In genomic region chr17:79796570-79797491, GRCh38 we compare ENCODE assay signal across 8 cellular contexts. TPM values are rescaled to one million over a fixed set of nuclear protein-coding genes. Genes with fewer than 3 reads are reported as not detected.
DNase-seq lines count a peak whose midpoint lies in the region; ATAC-seq and TF ChIP-seq lines count a peak whose summit lies in the region.

Gene CBX8, minus strand, starts transcription at chr17:79797077. Its CDS starts 79 bp downstream, at chr17:79796998.

- H3K4me3 ChIP-seq in GM12875 (ENCODE audit: low read depth, low read length), result peak within 1 kb of the TSS; percentile 63
- H3K4me3 ChIP-seq in adrenal gland, result peak within 1 kb of the TSS; percentile 39 to 73 (median 52)
- H3K4me3 ChIP-seq in heart right ventricle, result peak within 1 kb of the TSS; percentile 51 to 81 (median 76)

- H3K9me3 Mint-ChIP-seq in type B pancreatic cell, result no peaks in the 10 kb centered on the region

- peaks cover 13 to 30% of the 10 kb centered on the region in 2 donors for H3K4me1 ChIP-seq in adrenal gland (replicated peaks in 1 of 2)
- H3K4me1 ChIP-seq in heart right ventricle, result peaks cover 35 to 72% (median 53%) of the 10 kb centered on the region in 9 donors

- peaks cover 54% of the 10 kb centered on the region for H3K27me3 Mint-ChIP-seq in type B pancreatic cell

- no peaks in the 10 kb centered on the region for H3K9me3 ChIP-seq in adrenal gland (replicated peaks in 1 of 3)
- no peaks in the 10 kb centered on the region for H3K9me3 ChIP-seq in heart right ventricle

- no peaks in the 10 kb centered on the region for H3K36me3 ChIP-seq in adrenal gland (replicated peaks in 1 of 2)
- H3K36me3 ChIP-seq in heart right ventricle, result peaks cover 0 to 11% (median 0%) of the 10 kb centered on the region in 9 donors

- WGBS in adrenal gland, 4 donors, result 1 to 5% (median 2%) methylated on average over 12 to 92 of the region's 92 CpGs
- 1% methylated on average over 90 to 91 of the region's 92 CpGs for WGBS in heart right ventricle, 2 donors

- no peak for TF ChIP-seq CTCF in GM12875 (IDR thresholded peaks at IDR 0.05; ENCODE audit: borderline replicate concordance, insufficient read depth, low read depth, low read length)
- peak in 1 of 6 experiments; percentile 25 for TF ChIP-seq CTCF in adrenal gland (IDR thresholded peaks at IDR 0.05)
- peak in 6 of 9 donors; percentile 18 to 56 (median 39) for TF ChIP-seq CTCF in heart right ventricle (IDR thresholded peaks at IDR 0.05)
- no peak for TF ChIP-seq CTCF in type B pancreatic cell (conservative IDR thresholded peaks at IDR 0.05)

- TF ChIP-seq POLR2A in adrenal gland (IDR thresholded peaks at IDR 0.05), result no peak

- peak within 1 kb of the TSS; percentile 90 for H3K27ac Mint-ChIP-seq in type B pancreatic cell

- intact Hi-C loops in adrenal gland (cut with DNase I) (no loop called here), heart right ventricle (cut with DNase I) (loop anchor here in 5 of 10 donors (5.0 kb wide), 4 partner anchors 40 to 195 kb away; partner anchors contain the start of gene CBX4 (in 1 of the 5))

- peaks cover 33% of the 10 kb centered on the region for H3K4me1 Mint-ChIP-seq in type B pancreatic cell (ENCODE audit: unreplicated experiment)

- H3K27me3 ChIP-seq in adrenal gland, result peaks cover 59% of the 10 kb centered on the region
- H3K27me3 ChIP-seq in heart right ventricle, result peaks cover 41 to 73% (median 65%) of the 10 kb centered on the region in 7 donors

- peak within 1 kb of the TSS; percentile 94 for H3K4me3 Mint-ChIP-seq in type B pancreatic cell

- ATAC-seq in HG02798 (IDR thresholded peaks at IDR 0.05; ENCODE audit: poor library complexity, unreplicated experiment) (peak; percentile 92), heart right ventricle (peak; percentile 92 to 99 (median 97))

- peaks cover 4% of the 10 kb centered on the region for H3K36me3 Mint-ChIP-seq in type B pancreatic cell

- peak within 1 kb of the TSS in 4 of 5 donors; percentile 58 to 92 (median 70) for H3K27ac ChIP-seq in adrenal gland
- H3K27ac ChIP-seq in heart right ventricle, result peak within 1 kb of the TSS; percentile 76 to 92 (median 85)

- DNase-seq in NCI-H1436 (lab: John Stamatoyannopoulos, UW), result peak; percentile 100
- DNase-seq in SW480 (ENCODE audit: low spot score), result peak; percentile 99
- peak; percentile 99 to 100 (median 100) for DNase-seq in adrenal gland
- peak; percentile 100 for DNase-seq in heart right ventricle
- DNase-seq in pons (ENCODE audit: low spot score), result peak; percentile 99
- DNase-seq in type B pancreatic cell (ENCODE audit: extremely low spot score, unreplicated experiment), result peak; percentile 100

RNA-seq across cellular contexts. Expression of gene CBX8, which starts in this region (rescaled TPM):
- total RNA-seq in adrenal gland (10 to 100 TPM in 1 of 8 donors, 1 to 10 TPM in 6, under 1 TPM in 1; 0.85 to 10.6 (median 5.5) TPM), heart right ventricle (1 to 10 TPM; 4.3 to 9.3 (median 5.6) TPM), type B pancreatic cell (ENCODE audit: low replicate concordance) (13.3 and 16.0 TPM in 2 replicates)
- polyA plus RNA-seq in adrenal gland (1 to 10 TPM; 1.0 to 7.4 (median 4.4) TPM), heart right ventricle (1 to 10 TPM; 2.2 to 4.1 TPM)

Comparison
In these comparisons a context has a peak if more than half of its experiments do, and no peak if none do; other contexts are left out.
1. Peak in every context shown above with its lines: DNase-seq, ATAC-seq, H3K4me3 ChIP-seq and H3K27ac ChIP-seq.
2. CTCF ChIP-seq: peak in heart right ventricle (6 of 9); none in GM12875 (single experiment) and type B pancreatic cell (single experiment).